28 cellular contexts compared by ENCODE assay signal in genomic region chr19:2759965-2760364, GRCh38. TPM values are rescaled to one million over a fixed set of nuclear protein-coding genes. Genes with fewer than 3 reads are reported as not detected.
"Had no signal": no experiment of that assay in that cellular context is flagged by ENCODE, and none has a peak within 500 bp of the region (broad histone marks: within the 10 kb centered on the region; RNA-seq: fewer than 3 reads in every experiment).

No MANE protein-coding gene starts in this region.

- H3K9ac ChIP-seq: SK-N-SH had no signal

- H3K4me3 ChIP-seq: ascending aorta, body of pancreas, Peyer's patch, SJCRH30 had no signal

- H3K9me3 ChIP-seq: ascending aorta, body of pancreas, Peyer's patch, SJCRH30, SK-N-SH had no signal

- H3K9me3 Mint-ChIP-seq: activated naive CD4-positive, alpha-beta T cell treated with anti-CD3 and anti-CD28 coated beads, Interleukin-2, amount 50 U/mL, for 72 hours; activated naive CD8-positive, alpha-beta T cell treated with anti-CD3 and anti-CD28 coated beads, Interleukin-2, amount 50 U/mL, for 24 hours; T-helper 1 cell treated with Interleukin-12 subunit alpha and Interleukin-12 subunit beta and Interleukin-4 antibody, amounts not matched to agents 30 μg/mL and 1 μg/mL, for 36 hours; WTC11 had no signal

- H3K4me3 Mint-ChIP-seq: activated CD8-positive, alpha-beta T cell treated with anti-CD3 and anti-CD28 coated beads, Interleukin-2, amount 10 ng/mL, durations not matched to agents 7 days and 5 days; activated naive CD8-positive, alpha-beta T cell treated with anti-CD3 and anti-CD28 coated beads, Interleukin-2, amount 50 U/mL, for 24 hours; T-helper 1 cell treated with Interleukin-12 subunit alpha and Interleukin-12 subunit beta and Interleukin-4 antibody, amounts not matched to agents 30 μg/mL and 1 μg/mL, for 36 hours; WTC11 had no signal

- H3K27me3 ChIP-seq: ascending aorta, body of pancreas, Peyer's patch, SJCRH30 had no signal

- H3K27ac ChIP-seq: ascending aorta, body of pancreas, Peyer's patch, RWPE1, SJCRH30 had no signal

- H3K27ac Mint-ChIP-seq: activated CD8-positive, alpha-beta T cell treated with anti-CD3 and anti-CD28 coated beads, Interleukin-2, amount 10 ng/mL, durations not matched to agents 7 days and 5 days; activated naive CD4-positive, alpha-beta T cell treated with anti-CD3 and anti-CD28 coated beads, Interleukin-2, amount 50 U/mL, for 72 hours; activated naive CD8-positive, alpha-beta T cell treated with anti-CD3 and anti-CD28 coated beads, Interleukin-2, amount 50 U/mL, for 24 hours; T-helper 1 cell treated with Interleukin-12 subunit alpha and Interleukin-12 subunit beta and Interleukin-4 antibody, amounts not matched to agents 30 μg/mL and 1 μg/mL, for 36 hours; WTC11 had no signal

- ATAC-seq: activated CD8-positive, alpha-beta T cell treated with anti-CD3 and anti-CD28 coated beads, Interleukin-2, amount 10 ng/mL, durations not matched to agents 7 days and 5 days; activated naive CD4-positive, alpha-beta T cell treated with anti-CD3 and anti-CD28 coated beads, Interleukin-2, amount 50 U/mL, for 72 hours; activated naive CD8-positive, alpha-beta T cell treated with anti-CD3 and anti-CD28 coated beads, Interleukin-2, amount 50 U/mL, for 24 hours; body of pancreas; WTC11 had no signal

- H3K4me2 ChIP-seq: SK-N-SH had no signal

- H3K36me3 Mint-ChIP-seq: activated naive CD4-positive, alpha-beta T cell treated with anti-CD3 and anti-CD28 coated beads, Interleukin-2, amount 50 U/mL, for 72 hours had no signal

- DNase-seq: activated CD4-positive, alpha-beta T cell treated with anti-CD3 and anti-CD28 coated beads for 48 hours; activated CD4-positive, alpha-beta T cell treated with anti-CD3 and anti-CD28 coated beads, Interleukin-2, amount 50 U/mL, for 4 hours; activated CD4-positive, CD25-positive, alpha-beta regulatory T cell treated with anti-CD3 and anti-CD28 coated beads, Interleukin-2, amount 50 U/mL, for 72 hours; activated CD8-positive, alpha-beta memory T cell treated with anti-CD3 and anti-CD28 coated beads, Interleukin-2, amount 50 U/mL, for 48 hours; activated CD8-positive, alpha-beta T cell treated with anti-CD3 and anti-CD28 coated beads, Interleukin-2, amount 10 ng/mL, durations not matched to agents 7 days and 5 days; activated naive CD8-positive, alpha-beta T cell treated with anti-CD3 and anti-CD28 coated beads, Interleukin-2, amount 50 U/mL, for 24 hours; activated T-cell treated with anti-CD3 and anti-CD28 coated beads, Interleukin-2, amount 50 U/mL, for 1 hour; amniotic stem cell; body of pancreas; central memory CD4-positive, alpha-beta T cell; NCI-H1048; NCI-H146; NCI-H187 treated with DMSO at 0.1 percent for 48 hours; NCI-H2081 treated with DMSO at 0.1 percent for 48 hours; NCI-H446; NCI-H524; Peyer's patch; Right ventricle myocardium superior; SJCRH30; SK-N-SH; SW 1271 had no signal

- H3K4me1 Mint-ChIP-seq: WTC11 had no signal

- H3K27me3 Mint-ChIP-seq: activated naive CD8-positive, alpha-beta T cell treated with anti-CD3 and anti-CD28 coated beads, Interleukin-2, amount 50 U/mL, for 24 hours had no signal

- H3K4me1 ChIP-seq: ascending aorta, body of pancreas, Peyer's patch, SJCRH30 had no signal

RNA-seq across cellular contexts. Expression of gene DIRAS1, which starts 38.8 kb away (rescaled TPM):
- total RNA-seq: activated CD8-positive, alpha-beta T cell treated with anti-CD3 and anti-CD28 coated beads, Interleukin-2, amount 10 ng/mL, durations not matched to agents 7 days and 5 days; ascending aorta; SJCRH30 had no signal

RNA-seq across cellular contexts. Expression of gene GNG7, which starts 57.5 kb away (rescaled TPM):
- total RNA-seq: LHCN-M2, M059J, SJCRH30 had no signal
